In genomic region chr17:57776366-57776765, GRCh38 we compare ENCODE assay signal across 14 cellular contexts.
"Had no signal": no experiment of that assay in that cellular context is flagged by ENCODE, and none has a peak within 500 bp of the region (broad histone marks: within the 10 kb centered on the region; RNA-seq: fewer than 3 reads in every experiment).

No MANE protein-coding gene starts in this region.

- DNase-seq: KBM-7, NCI-H1092, NCI-H1105 treated with DMSO at 0.1 percent for 48 hours, NCI-H1417 treated with DMSO at 0.1 percent for 48 hours, NCI-H146, NCI-H1694 treated with DMSO at 0.1 percent for 48 hours, NCI-H1930, NCI-H2081, NCI-H2107, NCI-H2227 treated with DMSO at 0.1 percent for 48 hours, NCI-H526, Right ventricle myocardium superior, RPMI8226, SIG-M5 had no signal
